Comparison of ENCODE assay signal across 8 cellular contexts in genomic region chr19:35544110-35544802, GRCh38. TPM values are rescaled to one million over a fixed set of nuclear protein-coding genes. Genes with fewer than 3 reads are reported as not detected.
DNase-seq lines count a peak whose midpoint lies in the region; ATAC-seq and TF ChIP-seq lines count a peak whose summit lies in the region.

No MANE protein-coding gene starts in this region.

- peak overlapping the region in 4 of 7 donors; percentile 53 to 83 (median 72) for H3K27ac Mint-ChIP-seq in CD14-positive monocyte

- no peaks in the 10 kb centered on the region for H3K9me2 ChIP-seq in neural cell (ENCODE audit: insufficient read depth, low read length)

- TF ChIP-seq EP300 in neural cell (conservative IDR thresholded peaks at IDR 0.05; ENCODE audit: poor library complexity, severe bottlenecking) = no peak

- H3K36me3 ChIP-seq in ectodermal cell (ENCODE audit: control insufficient read depth, insufficient read depth, low read length) (no peaks in the 10 kb centered on the region), neural cell (ENCODE audit: insufficient read depth, low read length) (no peaks in the 10 kb centered on the region)

- H3K27me3 Mint-ChIP-seq in CD14-positive monocyte (ENCODE audit: low read depth in 3 of 3) = peaks cover 0 to 4% (median 0%) of the 10 kb centered on the region in 3 donors

- H3K79me2 ChIP-seq in neural cell (replicated peaks; ENCODE audit: insufficient read depth, low read length) = peaks cover 18% of the 10 kb centered on the region

- intact Hi-C loops in CD14-positive monocyte (cut with micrococcal nuclease) = no loop called here

- no peak for TF ChIP-seq RAD21 in neural cell (conservative IDR thresholded peaks at IDR 0.05)

- H3K4me3 ChIP-seq in NB4 (ENCODE audit: low read depth, low read length) (peak overlapping the region; percentile 85), ectodermal cell (ENCODE audit: insufficient read depth, low read depth, low read length) (peak overlapping the region; percentile 73), neural cell (ENCODE audit: low read length) (peak overlapping the region; percentile 99)

- peaks cover 8% of the 10 kb centered on the region for H3K4me1 ChIP-seq in ectodermal cell (ENCODE audit: control insufficient read depth, insufficient read depth, low read length)

- no peak for DNase-seq in CD14-positive monocyte (ENCODE audit: low spot score)
- DNase-seq in NB4 (ENCODE audit: low read depth) = no peak
- no peak for DNase-seq in stimulated activated CD4-positive, alpha-beta T cell treated with anti-CD3 and anti-CD28 coated beads, Interleukin-4, amount 100 ng/mL, for 24 hours
- no peak for DNase-seq in AG08395 (ENCODE audit: low spot score)

- H2AFZ ChIP-seq in neural cell (ENCODE audit: low read depth, low read length) = peak overlapping the region; percentile 87

- no peaks in the 10 kb centered on the region for H4K20me1 ChIP-seq in neural cell (ENCODE audit: insufficient read depth)

- peak overlapping the region; percentile 98 for H3K4me2 ChIP-seq in neural cell (ENCODE audit: low read length)

- peaks cover 29% of the 10 kb centered on the region for H3K4me1 Mint-ChIP-seq in CD14-positive monocyte

- TF ChIP-seq CTCF in CD14-positive monocyte (IDR thresholded peaks at IDR 0.05) (no peak), NB4 (IDR thresholded peaks at IDR 0.05; ENCODE audit: low read depth, low read length) (no peak), neural cell (IDR thresholded peaks at IDR 0.05; ENCODE audit: poor library complexity, severe bottlenecking) (no peak)

- H3K9me3 ChIP-seq in ectodermal cell (ENCODE audit: control insufficient read depth, low read length) (no peaks in the 10 kb centered on the region), neural cell (ENCODE audit: low read length) (no peaks in the 10 kb centered on the region)

- no peak for TF ChIP-seq POLR2A in NB4 (IDR thresholded peaks at IDR 0.05; ENCODE audit: extremely low read depth, insufficient read length)

- 72 to 78% methylated on average over 3 of the region's 3 CpGs for WGBS in ectodermal cell, 2 experiments

- H3K36me3 Mint-ChIP-seq in CD14-positive monocyte = peaks cover 19 to 23% of the 10 kb centered on the region in 2 donors

- H3K27me3 ChIP-seq in ectodermal cell (ENCODE audit: control insufficient read depth, insufficient read depth, low read length, poor library complexity, severe bottlenecking) (no peaks in the 10 kb centered on the region), neural cell (ENCODE audit: insufficient read depth, low read depth, low read length) (no peaks in the 10 kb centered on the region)

- H3K9me3 Mint-ChIP-seq in CD14-positive monocyte = no peaks in the 10 kb centered on the region

- no peaks in the 10 kb centered on the region for H3F3A ChIP-seq in neural cell (ENCODE audit: insufficient read depth, low read length, poor library complexity, severe bottlenecking)

- peak overlapping the region; percentile 94 for H3K9ac ChIP-seq in neural cell (ENCODE audit: low read length)

- H3K27ac ChIP-seq in ectodermal cell (ENCODE audit: insufficient read depth, low read depth, low read length, poor library complexity, severe bottlenecking) = no peak overlapping the region
- peak overlapping the region; percentile 75 for H3K27ac ChIP-seq in neural cell (ENCODE audit: low read length)

- peak overlapping the region; percentile 87 to 93 for H3K4me3 Mint-ChIP-seq in CD14-positive monocyte

- ATAC-seq in GM18858 (IDR thresholded peaks at IDR 0.05; ENCODE audit: unreplicated experiment) = no peak
- no peak for ATAC-seq in GM18867 (IDR thresholded peaks at IDR 0.05; ENCODE audit: unreplicated experiment)

TF ChIP-seq in neural cell, 6 proteins besides CTCF, POLR2A, EP300 and RAD21:
- TF ChIP-seq EZH2 (IDR thresholded peaks at IDR 0.05; ENCODE audit: borderline replicate concordance, insufficient read depth, low read length, poor library complexity, severe bottlenecking) = no peak
- TF ChIP-seq POLR2AphosphoS5 (IDR thresholded peaks at IDR 0.05) = no peak
- TF ChIP-seq MXI1 (conservative IDR thresholded peaks at IDR 0.05; ENCODE audit: poor library complexity, severe bottlenecking) = no peak
- no peak for TF ChIP-seq TAF1 (IDR thresholded peaks at IDR 0.05; ENCODE audit: low read depth)
- no peak for TF ChIP-seq REST (IDR thresholded peaks at IDR 0.05; ENCODE audit: borderline replicate concordance)
- TF ChIP-seq SMC3 (conservative IDR thresholded peaks at IDR 0.05; ENCODE audit: poor library complexity) = no peak

RNA-seq across cellular contexts. Expression of gene TMEM147, which starts 1.2 kb away (rescaled TPM):
- polyA plus RNA-seq in CD14-positive monocyte = 100 to 1,000 TPM; 165 TPM
- 92.7 TPM for polyA plus RNA-seq in ectodermal cell (2013, experiment 1 of 4)
- polyA plus RNA-seq in ectodermal cell (2013, experiment 2 of 4) = 91.6 TPM
- 74.1 TPM for polyA plus RNA-seq in ectodermal cell (2013, experiment 3 of 4)
- 89.9 TPM for polyA plus RNA-seq in ectodermal cell (2013, experiment 4 of 4)
- 106 and 108 TPM in 2 replicates for polyA plus RNA-seq in neural cell
- polyA minus RNA-seq in neural cell = 37.7 and 37.9 TPM in 2 replicates

RNA-seq across cellular contexts. Expression of gene GAPDHS, which starts 11.0 kb away (rescaled TPM):
- polyA plus RNA-seq in CD14-positive monocyte (not detected), neural cell (not detected in 2 replicates)
- polyA plus RNA-seq in ectodermal cell (2013, experiment 1 of 4) = not detected
- 0.12 TPM for polyA plus RNA-seq in ectodermal cell (2013, experiment 2 of 4)
- polyA plus RNA-seq in ectodermal cell (2013, experiment 3 of 4) = not detected
- polyA plus RNA-seq in ectodermal cell (2013, experiment 4 of 4) = 0.77 TPM
- not detected in 2 replicates for polyA minus RNA-seq in neural cell

RNA-seq across cellular contexts. Expression of gene SBSN, which starts 16.1 kb away (rescaled TPM):
- polyA plus RNA-seq in CD14-positive monocyte (not detected), neural cell (not detected in 2 replicates)
- polyA plus RNA-seq in ectodermal cell (2013, experiment 1 of 4) = 0.56 TPM
- polyA plus RNA-seq in ectodermal cell (2013, experiment 2 of 4) = not detected
- not detected for polyA plus RNA-seq in ectodermal cell (2013, experiment 3 of 4)
- not detected for polyA plus RNA-seq in ectodermal cell (2013, experiment 4 of 4)
- polyA minus RNA-seq in neural cell = not detected in 2 replicates

RNA-seq across cellular contexts. Expression of gene ATP4A, which starts 19.2 kb away (rescaled TPM):
- polyA plus RNA-seq in CD14-positive monocyte (not detected), neural cell (0.34 TPM in 1 of 2 replicates, not detected in the other)
- polyA plus RNA-seq in ectodermal cell (2013, experiment 1 of 4) = 0.20 TPM
- polyA plus RNA-seq in ectodermal cell (2013, experiment 2 of 4) = 0.11 TPM
- polyA plus RNA-seq in ectodermal cell (2013, experiment 3 of 4) = not detected
- 0.24 TPM for polyA plus RNA-seq in ectodermal cell (2013, experiment 4 of 4)
- not detected in 2 replicates for polyA minus RNA-seq in neural cell

RNA-seq across cellular contexts. Expression of gene DMKN, which starts 30.8 kb away (rescaled TPM):
- polyA plus RNA-seq in CD14-positive monocyte (not detected), neural cell (not detected in 2 replicates)
- polyA plus RNA-seq in ectodermal cell (2013, experiment 1 of 4) = 134 TPM
- 126 TPM for polyA plus RNA-seq in ectodermal cell (2013, experiment 2 of 4)
- polyA plus RNA-seq in ectodermal cell (2013, experiment 3 of 4) = 100.0 TPM
- polyA plus RNA-seq in ectodermal cell (2013, experiment 4 of 4) = 118 TPM
- polyA minus RNA-seq in neural cell = not detected in 2 replicates
